Comparison of ENCODE assay signal across 10 cellular contexts in the genomic region with DNA sequence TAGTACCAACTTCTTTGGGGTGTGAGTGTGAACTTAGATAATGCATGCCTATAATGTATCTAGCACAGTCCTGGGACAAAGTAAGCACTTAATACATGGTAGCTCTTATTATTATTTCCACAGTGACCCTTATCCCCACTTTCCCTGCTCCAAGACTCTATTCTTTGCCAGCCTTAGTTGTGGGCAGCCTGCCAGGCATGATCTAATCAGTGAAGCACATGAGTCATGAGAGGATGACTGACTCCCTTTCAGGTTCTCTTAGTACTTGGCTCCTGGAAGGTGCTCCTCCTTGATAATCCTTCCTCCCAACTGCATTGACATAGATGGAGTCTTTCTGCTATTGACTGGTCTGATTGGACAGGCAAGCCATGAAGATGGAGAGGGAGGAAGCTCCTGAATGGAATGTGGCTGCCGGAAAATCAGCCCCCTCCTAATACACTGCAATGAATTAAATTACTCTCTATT. TPM values are rescaled to one million over a fixed set of nuclear protein-coding genes. Genes with fewer than 3 reads are reported as not detected.
DNase-seq lines count a peak whose midpoint lies in the region; ATAC-seq, FAIRE-seq and TF ChIP-seq lines count a peak whose summit lies in the region.
"Had no signal": no experiment of that assay in that cellular context is flagged by ENCODE, and none has a peak within 500 bp of the region (broad histone marks: within the 10 kb centered on the region; RNA-seq: fewer than 3 reads in every experiment).

No MANE protein-coding gene starts in this region.

- H3K4me1 Mint-ChIP-seq in mesothelial cell of epicardium = peaks cover 16% of the 10 kb centered on the region

- H3K27me3 ChIP-seq in bronchial epithelial cell (ENCODE audit: control insufficient read depth, insufficient read depth, low read length) = no peaks in the 10 kb centered on the region

- no peaks in the 10 kb centered on the region for H3K36me3 Mint-ChIP-seq in mesothelial cell of epicardium

- no peaks in the 10 kb centered on the region for H3K9me3 Mint-ChIP-seq in mesothelial cell of epicardium

- TF ChIP-seq CTCF in bronchial epithelial cell (IDR thresholded peaks at IDR 0.05; ENCODE audit: insufficient read depth, low read length, severe bottlenecking) (no peak), mesothelial cell of epicardium (IDR thresholded peaks at IDR 0.05; ENCODE audit: unreplicated experiment) (no peak)

- no peaks in the 10 kb centered on the region for H3K36me3 ChIP-seq in bronchial epithelial cell (ENCODE audit: control insufficient read depth, insufficient read depth, low read length)
- H3K36me3 ChIP-seq: upper lobe of left lung had no signal

- no peak for TF ChIP-seq POLR2A in GM12891 (IDR thresholded peaks at IDR 0.05; ENCODE audit: low read depth, low read length)

- no peak overlapping the region for H3K4me3 Mint-ChIP-seq in mesothelial cell of epicardium

- DNase-seq in COR-L47 (lab: John Stamatoyannopoulos, UW) = peak; percentile 16
- peak; percentile 70 for DNase-seq in NCI-H146 (lab: John Stamatoyannopoulos, UW)
- DNase-seq in bronchial epithelial cell (ENCODE audit: low read depth) = peak; percentile 94
- no peak for DNase-seq in mesothelial cell of epicardium (ENCODE audit: low spot score in 2 of 2, unreplicated experiment in 2 of 2)
- DNase-seq in GM12891 (ENCODE audit: insufficient read length, low spot score) = no peak
- no peak for DNase-seq in activated CD4-positive, alpha-beta T cell treated with anti-CD3 and anti-CD28 coated beads, Interleukin-2, amount 50 U/mL, for 1 hour

- no peak for ATAC-seq in HG02870 (IDR thresholded peaks at IDR 0.05; ENCODE audit: unreplicated experiment)
- ATAC-seq in HG03520 (IDR thresholded peaks at IDR 0.05; ENCODE audit: unreplicated experiment) = no peak

- FAIRE-seq in bronchial epithelial cell (lab: Jason Lieb, UNC) (no peak), GM12891 (lab: Jason Lieb, UNC) (no peak)
- FAIRE-seq: TTC549 had no signal

- peak overlapping the region; percentile 15 for H3K27ac Mint-ChIP-seq in mesothelial cell of epicardium

- no peak overlapping the region for H3K4me3 ChIP-seq in bronchial epithelial cell (ENCODE audit: low read depth, low read length)
- H3K4me3 ChIP-seq: upper lobe of left lung had no signal

- no peaks in the 10 kb centered on the region for H3K27me3 Mint-ChIP-seq in mesothelial cell of epicardium (ENCODE audit: low read depth)

TF ChIP-seq in GM12891, 5 proteins besides CTCF, POLR2A, EP300 and RAD21:
- TF ChIP-seq POLR2AphosphoS5 (IDR thresholded peaks at IDR 0.05; ENCODE audit: low read depth, low read length) (no peak), POU2F2 (IDR thresholded peaks at IDR 0.05; ENCODE audit: low read depth, low read length) (no peak), PAX5 (IDR thresholded peaks at IDR 0.05; ENCODE audit: insufficient read depth, low read length, severe bottlenecking) (no peak), TAF1 (IDR thresholded peaks at IDR 0.05; ENCODE audit: low read depth, low read length) (no peak), SPI1 (IDR thresholded peaks at IDR 0.05; ENCODE audit: low read depth, low read length) (no peak)

RNA-seq across cellular contexts. Expression of gene GNG12, which starts 17.4 kb away (rescaled TPM):
- total RNA-seq in bronchial epithelial cell (75.3 and 88.3 TPM in 2 replicates), mesothelial cell of epicardium (40.5 to 43.0 TPM (median 40.5 TPM) in 3 replicates)
- polyA plus RNA-seq in GM12891 (2012; ENCODE audit: low read depth, missing spikeins) = not detected

Comparison
In these comparisons a context has a peak if more than half of its experiments do, and no peak if none do; other contexts are left out.
1. DNase-seq: peak in COR-L47 (single experiment), NCI-H146 (single experiment) and bronchial epithelial cell (single experiment); none in mesothelial cell of epicardium (0 of 2), GM12891 (single experiment) and activated CD4-positive, alpha-beta T cell treated with anti-CD3 and anti-CD28 coated beads, Interleukin-2, amount 50 U/mL, for 1 hour (single experiment).